Comparison of ENCODE assay signal across 15 cellular contexts in genomic region chr3:161682715-161683114, GRCh38.
DNase-seq lines count a peak whose midpoint lies in the region; ATAC-seq and TF ChIP-seq lines count a peak whose summit lies in the region.
"Had no signal": no experiment of that assay in that cellular context is flagged by ENCODE, and none has a peak within 500 bp of the region (broad histone marks: within the 10 kb centered on the region; RNA-seq: fewer than 3 reads in every experiment).

No MANE protein-coding gene starts in this region.

- no peaks in the 10 kb centered on the region for H3K36me3 ChIP-seq in heart left ventricle
- H3K36me3 ChIP-seq: BLaER1 treated with 17β-estradiol and CSF1 and Interleukin-3, amounts not matched to agents 10 nM and 100 nM had no signal

- TF ChIP-seq POLR2A in heart left ventricle (IDR thresholded peaks at IDR 0.05): no peak

- no peak overlapping the region for H3K27ac ChIP-seq in heart left ventricle
- H3K27ac ChIP-seq: BLaER1 treated with 17β-estradiol and CSF1 and Interleukin-3, amounts not matched to agents 10 nM and 100 nM; HL-60 had no signal

- DNase-seq in EL (peak; percentile 25), OCI-M1 (lab: John Stamatoyannopoulos, UW) (peak; percentile 15), epithelial cell of esophagus (ENCODE audit: low read depth) (peak; percentile 3), ACHN (no peak), heart left ventricle (no peak), NCI-H526 (lab: John Stamatoyannopoulos, UW) (no peak)
- DNase-seq: GOT3, HFFc6, Kasumi-1, NCI-H1048 had no signal

- ATAC-seq in HG03432 (IDR thresholded peaks at IDR 0.05; ENCODE audit: unreplicated experiment) (peak; percentile 74), heart left ventricle (no peak), GM18867 (IDR thresholded peaks at IDR 0.05; ENCODE audit: unreplicated experiment) (no peak)
- ATAC-seq: Right ventricle myocardium inferior had no signal

- intact Hi-C loops in heart left ventricle (cut with DNase I): no loop called here

- no peaks in the 10 kb centered on the region for H3K4me1 ChIP-seq in heart left ventricle

- in situ Hi-C loops in ACHN (cut with HindIII; ENCODE audit: low pct_ligation_motif_present, low pct_unique_long_range_greater_than_20kb, low sequenced_read_pairs): no loop called here

- TF ChIP-seq CTCF in epithelial cell of esophagus (IDR thresholded peaks at IDR 0.05; ENCODE audit: insufficient read depth, low read depth, low read length, missing control alignments) (no peak), heart left ventricle (IDR thresholded peaks at IDR 0.05) (no peak)

- peaks cover 0 to 7% (median 0%) of the 10 kb centered on the region in 12 donors for H3K9me3 ChIP-seq in heart left ventricle

- 59 to 63% (median 62%) methylated on average over 2 of the region's 2 CpGs for WGBS in heart left ventricle, 4 donors

- no peaks in the 10 kb centered on the region for H3K27me3 ChIP-seq in heart left ventricle
- H3K27me3 ChIP-seq: BLaER1 treated with 17β-estradiol and CSF1 and Interleukin-3, amounts not matched to agents 10 nM and 100 nM had no signal

- H3K4me3 ChIP-seq in epithelial cell of esophagus (ENCODE audit: low read length) (no peak overlapping the region), heart left ventricle (no peak overlapping the region)
- H3K4me3 ChIP-seq: BLaER1 treated with 17β-estradiol and CSF1 and Interleukin-3, amounts not matched to agents 10 nM and 100 nM had no signal

Comparison
In these comparisons a context has a peak if more than half of its experiments do, and no peak if none do; other contexts are left out.
1. DNase-seq: peak in EL (single experiment), OCI-M1 (single experiment) and epithelial cell of esophagus (single experiment); none in ACHN (single experiment), heart left ventricle (0 of 5) and NCI-H526 (0 of 2).